23 cellular contexts compared by ENCODE assay signal in the genomic region with DNA sequence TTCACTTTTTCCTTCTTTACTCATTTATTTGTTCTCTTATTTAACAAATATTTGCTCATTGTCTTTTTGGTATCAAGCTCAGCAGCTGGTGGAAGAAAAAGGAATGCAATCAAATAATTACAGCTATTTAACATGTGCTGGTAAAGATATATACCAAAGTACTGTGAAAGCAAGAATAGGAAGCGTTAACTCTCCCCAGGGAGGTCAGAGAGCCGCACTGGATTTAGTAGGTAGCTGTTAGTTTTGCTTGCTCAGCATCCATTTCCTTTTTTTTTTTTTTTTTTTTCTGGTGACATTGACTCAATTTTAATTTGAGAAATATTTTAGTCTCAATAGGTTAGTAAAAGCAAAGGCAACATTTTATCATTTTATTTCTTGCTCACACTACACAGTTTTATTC.
"Had no signal": no experiment of that assay in that cellular context is flagged by ENCODE, and none has a peak within 500 bp of the region (broad histone marks: within the 10 kb centered on the region; RNA-seq: fewer than 3 reads in every experiment).

No MANE protein-coding gene starts in this region.

- H3K9me3 ChIP-seq: Peyer's patch had no signal

- H3K27ac ChIP-seq: Peyer's patch, RWPE1 had no signal

- H3K27me3 Mint-ChIP-seq: activated naive CD4-positive, alpha-beta T cell treated with anti-CD3 and anti-CD28 coated beads, Interleukin-2, amount 10 ng/mL, durations not matched to agents 7 days and 5 days had no signal

- H3K27me3 ChIP-seq: Peyer's patch had no signal

- H3K4me3 ChIP-seq: Peyer's patch had no signal

- H3K4me3 Mint-ChIP-seq: activated B cell treated with CpG ODN at 0.5 μM for 24 hours; activated CD4-positive, alpha-beta memory T cell treated with anti-CD3 and anti-CD28 coated beads for 36 hours; activated CD4-positive, alpha-beta T cell treated with anti-CD3 and anti-CD28 coated beads, Interleukin-2, amount 10 ng/mL, durations not matched to agents 24 days and 14 days; activated naive CD4-positive, alpha-beta T cell treated with anti-CD3 and anti-CD28 coated beads, Interleukin-2, amount 10 ng/mL, durations not matched to agents 7 days and 5 days; activated naive CD8-positive, alpha-beta T cell treated with anti-CD3 and anti-CD28 coated beads for 36 hours; activated T-cell treated with anti-CD3 and anti-CD28 coated beads, Interleukin-2, amount 50 U/mL, for 72 hours; T-helper 17 cell had no signal

- H3K4me1 ChIP-seq: Peyer's patch had no signal

- H3K36me3 Mint-ChIP-seq: activated CD4-positive, alpha-beta memory T cell treated with anti-CD3 and anti-CD28 coated beads for 36 hours; activated naive CD4-positive, alpha-beta T cell treated with anti-CD3 and anti-CD28 coated beads, Interleukin-2, amount 10 ng/mL, durations not matched to agents 7 days and 5 days had no signal

- H3K9me3 Mint-ChIP-seq: activated B cell treated with CpG ODN at 0.5 μM for 24 hours; activated CD4-positive, alpha-beta memory T cell treated with anti-CD3 and anti-CD28 coated beads for 36 hours; activated naive CD4-positive, alpha-beta T cell treated with anti-CD3 and anti-CD28 coated beads, Interleukin-2, amount 10 ng/mL, durations not matched to agents 7 days and 5 days; activated T-helper 2 cell treated with anti-CD3 and anti-CD28 coated beads, Interferon-gamma antibody, Interleukin-2, Interleukin-4, amounts not matched to agents 10 μg/mL and 5 μg/mL and 100 μg/mL, durations not matched to agents 14 hours and 24 hours and 36 hours had no signal

- H3K36me3 ChIP-seq: Peyer's patch had no signal

- ATAC-seq: T-helper 17 cell had no signal

- H3K4me1 Mint-ChIP-seq: activated B cell treated with CpG ODN at 0.5 μM for 24 hours; activated CD4-positive, alpha-beta T cell treated with anti-CD3 and anti-CD28 coated beads, Interleukin-2, amount 10 ng/mL, durations not matched to agents 24 days and 14 days; activated naive CD4-positive, alpha-beta T cell treated with anti-CD3 and anti-CD28 coated beads, Interleukin-2, amount 10 ng/mL, durations not matched to agents 7 days and 5 days; T-helper 17 cell had no signal

- DNase-seq: activated B cell treated with CpG ODN at 0.5 μM for 24 hours; activated CD4-positive, alpha-beta memory T cell treated with anti-CD3 and anti-CD28 coated beads for 36 hours; activated CD4-positive, alpha-beta T cell treated with anti-CD3 and anti-CD28 coated beads for 1 hour; activated CD4-positive, alpha-beta T cell treated with anti-CD3 and anti-CD28 coated beads, Interleukin-2, amount 10 ng/mL, durations not matched to agents 24 days and 14 days; activated CD8-positive, alpha-beta memory T cell treated with anti-CD3 and anti-CD28 coated beads for 24 hours; activated gamma-delta T cell treated with Interleukin-2 at 50 U/mL for 16 hours; activated naive CD4-positive, alpha-beta T cell treated with anti-CD3 and anti-CD28 coated beads, Interleukin-2, amount 10 ng/mL, durations not matched to agents 7 days and 5 days; activated naive CD8-positive, alpha-beta T cell treated with anti-CD3 and anti-CD28 coated beads for 36 hours; IMR-90; KBM-7; NCI-H1048; NCI-H1436; NCI-H187 treated with DMSO at 0.1 percent for 48 hours; NCI-H2107; NCI-H510A treated with DMSO at 0.1 percent for 48 hours; NCI-H774; Peyer's patch; SHP77; T-helper 17 cell; T-helper 9 cell had no signal
